ENCODE assay signal across 19 cellular contexts in genomic region chr13:30974350-30974749, GRCh38. TPM values are rescaled to one million over a fixed set of nuclear protein-coding genes. Genes with fewer than 3 reads are reported as not detected.
"Had no signal": no experiment of that assay in that cellular context is flagged by ENCODE, and none has a peak within 500 bp of the region (broad histone marks: within the 10 kb centered on the region; RNA-seq: fewer than 3 reads in every experiment).

No MANE protein-coding gene starts in this region.

- ATAC-seq: body of pancreas, left colon, natural killer cell had no signal

- DNase-seq: activated B cell treated with CpG ODN at 0.5 μM for 24 hours; activated CD4-positive, alpha-beta T cell treated with anti-CD3 and anti-CD28 coated beads, Interleukin-2, amount 10 ng/mL, durations not matched to agents 24 days and 14 days; activated CD8-positive, alpha-beta memory T cell treated with anti-CD3 and anti-CD28 coated beads, Interleukin-2, amount 50 U/mL, for 48 hours; activated gamma-delta T cell treated with Interleukin-2 at 50 U/mL for 16 hours; activated naive CD8-positive, alpha-beta T cell treated with anti-CD3 and anti-CD28 coated beads for 36 hours; amygdala; body of pancreas; caudate nucleus; left colon; natural killer cell; stimulated activated CD4-positive, alpha-beta T cell treated with anti-CD3 and anti-CD28 coated beads, Interleukin-15, amount 100 ng/mL, for 24 hours; stimulated activated CD4-positive, alpha-beta T cell treated with anti-CD3 and anti-CD28 coated beads, Interleukin-4, amount 100 ng/mL, for 1 hour; stimulated activated naive B cell treated with anti-CD40 and anti-IgM and Interleukin-4, amounts not matched to agents 10 μg/mL and 1 μg/mL and 100 μg/mL, for 72 hours; thyroid gland had no signal

- FAIRE-seq: colon, endometrium, islet of Langerhans had no signal

RNA-seq across cellular contexts. Expression of gene TEX26, which starts 41.9 kb away (rescaled TPM):
- total RNA-seq: activated B cell treated with CpG ODN at 0.5 μM for 24 hours; activated CD4-positive, alpha-beta T cell treated with anti-CD3 and anti-CD28 coated beads, Interleukin-2, amount 10 ng/mL, durations not matched to agents 24 days and 14 days; activated naive CD8-positive, alpha-beta T cell treated with anti-CD3 and anti-CD28 coated beads for 36 hours; body of pancreas; left colon; lung microvascular endothelial cell; natural killer cell; vagina had no signal
